8 cellular contexts compared by ENCODE assay signal in genomic region chr14:71753126-71753830, GRCh38.
A peak's percentile ranks its signal among the peaks of the same experiment; 100 is the strongest.
DNase-seq lines count a peak whose midpoint lies in the region; ATAC-seq and TF ChIP-seq lines count a peak whose summit lies in the region.

No MANE protein-coding gene starts in this region.

- DNase-seq in GM06990 (ENCODE audit: extremely low read depth, insufficient read length): peak; percentile 78
- DNase-seq in NCI-H1105 treated with DMSO at 0.1 percent for 48 hours (lab: John Stamatoyannopoulos, UW): peak; percentile 97
- DNase-seq in activated naive CD8-positive, alpha-beta T cell treated with anti-CD3 and anti-CD28 coated beads for 36 hours: peak; percentile 62
- DNase-seq in Right ventricle myocardium inferior (ENCODE audit: missing footprints): peak; percentile 94
- peak; percentile 69 to 98 (median 86) for DNase-seq in posterior cingulate gyrus
- peak; percentile 84 for DNase-seq in type B pancreatic cell (ENCODE audit: extremely low spot score, unreplicated experiment)

- H3K36me3 ChIP-seq in GM06990 (ENCODE audit: control insufficient read depth, insufficient read depth, low read length): no peaks in the 10 kb centered on the region

- no peak overlapping the region for H3K27ac Mint-ChIP-seq in activated naive CD8-positive, alpha-beta T cell treated with anti-CD3 and anti-CD28 coated beads for 36 hours
- peak overlapping the region; percentile 41 for H3K27ac Mint-ChIP-seq in type B pancreatic cell

- no peaks in the 10 kb centered on the region for H3K27me3 ChIP-seq in GM06990 (replicated peaks; ENCODE audit: control insufficient read depth, insufficient read depth, low read length)

- H3K4me1 Mint-ChIP-seq in activated naive CD8-positive, alpha-beta T cell treated with anti-CD3 and anti-CD28 coated beads for 36 hours: peaks cover 4% of the 10 kb centered on the region
- peaks cover 19% of the 10 kb centered on the region for H3K4me1 Mint-ChIP-seq in type B pancreatic cell (ENCODE audit: unreplicated experiment)

- TF ChIP-seq CTCF in GM06990 (IDR thresholded peaks at IDR 0.05; ENCODE audit: insufficient read depth, low read length, poor library complexity, severe bottlenecking): peak; percentile 88
- TF ChIP-seq CTCF in type B pancreatic cell (conservative IDR thresholded peaks at IDR 0.05): peak; percentile 98

- ATAC-seq in SK-N-SH treated with all-trans-retinoic acid at 6 μM for 48 hours: peak; percentile 94
- ATAC-seq in Right ventricle myocardium inferior: peak; percentile 70
- ATAC-seq in GM19463 (IDR thresholded peaks at IDR 0.05; ENCODE audit: unreplicated experiment): no peak

- peaks cover 5% of the 10 kb centered on the region for H3K36me3 Mint-ChIP-seq in activated naive CD8-positive, alpha-beta T cell treated with anti-CD3 and anti-CD28 coated beads for 36 hours
- no peaks in the 10 kb centered on the region for H3K36me3 Mint-ChIP-seq in type B pancreatic cell

- no peaks in the 10 kb centered on the region for H3K27me3 Mint-ChIP-seq in activated naive CD8-positive, alpha-beta T cell treated with anti-CD3 and anti-CD28 coated beads for 36 hours
- H3K27me3 Mint-ChIP-seq in type B pancreatic cell: peaks cover 5% of the 10 kb centered on the region

- H3K4me3 Mint-ChIP-seq in activated naive CD8-positive, alpha-beta T cell treated with anti-CD3 and anti-CD28 coated beads for 36 hours: no peak overlapping the region
- peak overlapping the region; percentile 39 for H3K4me3 Mint-ChIP-seq in type B pancreatic cell

- H3K4me3 ChIP-seq in GM06990 (replicated peaks; ENCODE audit: low read depth, low read length): no peak overlapping the region

- intact Hi-C loops in Right ventricle myocardium inferior (cut with DNase I) (loop anchor here (1.0 kb wide), 1 partner anchor 614 kb away; no protein-coding TSS in a partner anchor), posterior cingulate gyrus (cut with DNase I) (loop anchor here (1.0 kb wide), 2 partner anchors 431 to 614 kb away; no protein-coding TSS in a partner anchor)

- H3K9me3 Mint-ChIP-seq in activated naive CD8-positive, alpha-beta T cell treated with anti-CD3 and anti-CD28 coated beads for 36 hours: peaks cover 2% of the 10 kb centered on the region
- H3K9me3 Mint-ChIP-seq in type B pancreatic cell: peaks cover 6% of the 10 kb centered on the region

TF ChIP-seq in SK-N-SH treated with all-trans-retinoic acid at 6 μM for 48 hours, 23 proteins besides CTCF, POLR2A, EP300 and RAD21:
- TF ChIP-seq PATZ1 (CRISPR knock-in tag; IDR thresholded peaks at IDR 0.05; ENCODE audit: borderline replicate concordance) (no peak; the same call in 1 of the 2 replicates), ZC3H10 (CRISPR knock-in tag; IDR thresholded peaks at IDR 0.05) (no peak), ESRRG (CRISPR knock-in tag; IDR thresholded peaks at IDR 0.05) (no peak), ZFP3 (CRISPR knock-in tag; IDR thresholded peaks at IDR 0.05) (no peak), TCF4 (CRISPR knock-in tag; IDR thresholded peaks at IDR 0.05; ENCODE audit: borderline replicate concordance) (no peak), ZNF70 (CRISPR knock-in tag; IDR thresholded peaks at IDR 0.05) (no peak), ARNTL (CRISPR knock-in tag; IDR thresholded peaks at IDR 0.05; ENCODE audit: borderline replicate concordance, low read depth) (no peak), OSR1 (CRISPR knock-in tag; IDR thresholded peaks at IDR 0.05) (no peak), TSHZ2 (CRISPR knock-in tag; IDR thresholded peaks at IDR 0.05) (no peak)
